Comparison of ENCODE assay signal across 26 cellular contexts in the genomic region with DNA sequence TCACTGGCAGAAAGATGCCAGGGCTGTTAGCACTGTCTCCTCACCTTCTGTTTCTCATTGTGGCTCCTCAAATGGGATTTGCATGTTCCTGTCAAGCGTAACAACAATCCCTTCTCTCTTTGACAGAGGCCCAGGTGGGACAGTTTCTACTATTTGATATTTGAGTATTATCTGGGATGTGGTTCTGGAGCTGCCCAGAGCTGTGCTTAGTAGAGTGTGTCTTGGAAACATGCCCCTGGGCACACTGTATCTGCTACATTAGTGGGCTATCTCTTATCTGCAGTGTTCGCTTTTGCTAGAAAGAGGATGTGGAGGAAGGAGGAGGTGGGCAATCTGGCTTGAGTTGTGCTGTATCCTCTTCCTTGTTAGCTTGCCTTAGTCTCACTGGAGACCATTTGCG. TPM values are rescaled to one million over a fixed set of nuclear protein-coding genes. Genes with fewer than 3 reads are reported as not detected.
DNase-seq lines count a peak whose midpoint lies in the region; ATAC-seq and TF ChIP-seq lines count a peak whose summit lies in the region.
"Had no signal": no experiment of that assay in that cellular context is flagged by ENCODE, and none has a peak within 500 bp of the region (broad histone marks: within the 10 kb centered on the region; RNA-seq: fewer than 3 reads in every experiment).

No MANE protein-coding gene starts in this region.

- no peak for ATAC-seq in gastrocnemius medialis
- ATAC-seq: activated naive CD4-positive, alpha-beta T cell treated with anti-CD3 and anti-CD28 coated beads, Interleukin-2, amount 50 U/mL, for 72 hours; naive thymus-derived CD8-positive, alpha-beta T cell had no signal

- no peaks in the 10 kb centered on the region for H3K27me3 Mint-ChIP-seq in MCF 10A (ENCODE audit: insufficient read depth, unreplicated experiment)
- H3K27me3 Mint-ChIP-seq: naive thymus-derived CD8-positive, alpha-beta T cell; stimulated activated naive CD8-positive, alpha-beta T cell treated with anti-CD3 and anti-CD28 coated beads, Interleukin-15, Interleukin-2, amounts not matched to agents 100 ng/mL and 50 ng/mL, for 24 hours had no signal

- H3K36me3 ChIP-seq in OCI-LY1 (ENCODE audit: insufficient read depth, low read length) (peaks cover 73% of the 10 kb centered on the region), gastrocnemius medialis (peaks cover 0 to 47% of the 10 kb centered on the region in 2 donors)

- no peaks in the 10 kb centered on the region for H3F3A ChIP-seq in OCI-LY1 (ENCODE audit: insufficient read depth, low read length)

- peak; percentile 82 for DNase-seq in CMK (ENCODE audit: low read depth)
- DNase-seq in gastrocnemius medialis = no peak
- no peak for DNase-seq in dermis blood vessel endothelial cell
- no peak for DNase-seq in MCF 10A (ENCODE audit: unreplicated experiment)
- no peak for DNase-seq in NCI-H1930 (lab: John Stamatoyannopoulos, UW)
- DNase-seq: activated CD4-positive, alpha-beta T cell treated with anti-CD3 and anti-CD28 coated beads, Interleukin-2, amount 50 U/mL, for 1 hour; activated CD8-positive, alpha-beta memory T cell treated with anti-CD3 and anti-CD28 coated beads, Interleukin-2, amount 50 U/mL, for 4 hours; C1 segment of cervical spinal cord; DMS79 treated with DMSO at 0.1 percent for 48 hours; dorsolateral prefrontal cortex; GM23248; KG1; midbrain; naive thymus-derived CD8-positive, alpha-beta T cell; NCI-H1417; NCI-H2081 treated with DMSO at 0.1 percent for 48 hours; NCI-H345; NCI-H82; OCI-M1; thyroid gland had no signal

- no TSS peak for BruUV-seq in MCF 10A (replicated peaks; lab: Mats Ljungman, UMichigan)

- H3K27ac ChIP-seq in OCI-LY1 (ENCODE audit: low read depth, low read length, poor library complexity, severe bottlenecking) (peak overlapping the region; percentile 58), angular gyrus (ENCODE audit: low read depth, low read length) (peak overlapping the region; percentile 75), gastrocnemius medialis (peak overlapping the region; percentile 87 to 95 (median 92))
- H3K27ac ChIP-seq: GM23248 had no signal

- H3K4me3 ChIP-seq in OCI-LY1 (ENCODE audit: low read depth, low read length, poor library complexity, severe bottlenecking) (no peak overlapping the region), gastrocnemius medialis (no peak overlapping the region)
- H3K4me3 ChIP-seq: dorsolateral prefrontal cortex, GM23248, thyroid gland had no signal

- no peaks in the 10 kb centered on the region for H3K79me2 ChIP-seq in OCI-LY1 (ENCODE audit: insufficient read depth, low read length)

- H3K4me1 ChIP-seq in OCI-LY1 (ENCODE audit: insufficient read depth, low read length, severe bottlenecking) (peaks cover 33% of the 10 kb centered on the region), gastrocnemius medialis (peaks cover 16 to 37% of the 10 kb centered on the region in 2 donors)

- peak overlapping the region; percentile 35; the same call in 1 of the 2 replicates for H3K4me2 ChIP-seq in OCI-LY1 (ENCODE audit: low read length)

- H3K9ac ChIP-seq in OCI-LY1 (ENCODE audit: low read length) = peak overlapping the region; percentile 15; the same call in 1 of the 2 replicates
- H3K9ac ChIP-seq: GM23248 had no signal

- H3K4me1 Mint-ChIP-seq in MCF 10A (ENCODE audit: insufficient read depth, unreplicated experiment) = peaks cover 16% of the 10 kb centered on the region

- intact Hi-C loops in gastrocnemius medialis (cut with DNase I; ENCODE audit: low total_unique reads) = no loop called here
- intact Hi-C loops in MCF 10A (cut with micrococcal nuclease) = no loop called here

- no peaks in the 10 kb centered on the region for H3K9me3 Mint-ChIP-seq in MCF 10A (ENCODE audit: unreplicated experiment)
- H3K9me3 Mint-ChIP-seq: activated naive CD4-positive, alpha-beta T cell treated with anti-CD3 and anti-CD28 coated beads, Interleukin-2, amount 50 U/mL, for 72 hours; activated T-helper 1 cell treated with anti-CD3 and anti-CD28 coated beads, Interleukin-12 subunit alpha, Interleukin-12 subunit beta, Interleukin-2, Interleukin-4 antibody, amounts not matched to agents 30 ng/mL and 10 ng/mL and 1 ng/mL, durations not matched to agents 14 hours and 24 hours and 36 hours; naive thymus-derived CD8-positive, alpha-beta T cell; stimulated activated naive CD8-positive, alpha-beta T cell treated with anti-CD3 and anti-CD28 coated beads, Interleukin-15, Interleukin-2, amounts not matched to agents 100 ng/mL and 50 ng/mL, for 24 hours; T-helper 2 cell treated with Interferon-gamma antibody and Interleukin-4, amounts not matched to agents 5 μg/mL and 100 μg/mL, for 36 hours had no signal

- POLR2A ChIA-PET in MCF 10A (lab: Yijun Ruan, JAX) = no interaction called here

- CTCF ChIA-PET in MCF 10A (lab: Yijun Ruan, JAX) = interaction anchor here (0.6 to 1.0 kb wide), 4 partner anchors 9 to 142 kb away, joined by 3 to 5 read pairs (median 4); no protein-coding TSS in a partner anchor

- no peak for TF ChIP-seq POLR2A in gastrocnemius medialis (IDR thresholded peaks at IDR 0.05)

- H4K20me1 ChIP-seq in OCI-LY1 (ENCODE audit: insufficient read depth, low read length) = no peaks in the 10 kb centered on the region

- H3K27me3 ChIP-seq in OCI-LY1 (ENCODE audit: insufficient read depth, low read length) = no peaks in the 10 kb centered on the region
- H3K27me3 ChIP-seq in gastrocnemius medialis = no peaks in the 10 kb centered on the region
- H3K27me3 ChIP-seq: dorsolateral prefrontal cortex, thyroid gland had no signal

- peaks cover 63% of the 10 kb centered on the region for H3K36me3 Mint-ChIP-seq in MCF 10A (ENCODE audit: insufficient read depth, unreplicated experiment)

- H3K4me3 Mint-ChIP-seq in MCF 10A (ENCODE audit: unreplicated experiment) = no peak overlapping the region
- H3K4me3 Mint-ChIP-seq: activated T-helper 1 cell treated with anti-CD3 and anti-CD28 coated beads, Interleukin-12 subunit alpha, Interleukin-12 subunit beta, Interleukin-2, Interleukin-4 antibody, amounts not matched to agents 30 ng/mL and 10 ng/mL and 1 ng/mL, durations not matched to agents 14 hours and 24 hours and 36 hours; naive thymus-derived CD8-positive, alpha-beta T cell; stimulated activated naive CD8-positive, alpha-beta T cell treated with anti-CD3 and anti-CD28 coated beads, Interleukin-15, Interleukin-2, amounts not matched to agents 100 ng/mL and 50 ng/mL, for 24 hours; T-helper 2 cell treated with Interferon-gamma antibody and Interleukin-4, amounts not matched to agents 5 μg/mL and 100 μg/mL, for 36 hours had no signal

- no peak overlapping the region for H2AFZ ChIP-seq in OCI-LY1 (ENCODE audit: low read length)
- H2AFZ ChIP-seq: GM23248 had no signal

- H3K9me3 ChIP-seq in OCI-LY1 (ENCODE audit: low read length) = no peaks in the 10 kb centered on the region
- H3K9me3 ChIP-seq in gastrocnemius medialis = no peaks in the 10 kb centered on the region
- H3K9me3 ChIP-seq: thyroid gland had no signal

- no peak for TF ChIP-seq CTCF in OCI-LY1 (IDR thresholded peaks at IDR 0.05; ENCODE audit: low read length)
- no peak for TF ChIP-seq CTCF in gastrocnemius medialis (IDR thresholded peaks at IDR 0.05 in 4 of 5, conservative IDR thresholded peaks at IDR 0.05 in 1 of 5)
- no peak for TF ChIP-seq CTCF in MCF 10A (IDR thresholded peaks at IDR 0.05; ENCODE audit: unreplicated experiment)

- no peaks in the 10 kb centered on the region for H3K9me2 ChIP-seq in OCI-LY1 (ENCODE audit: low read depth, low read length)

- H3K27ac Mint-ChIP-seq in MCF 10A (ENCODE audit: low read depth, unreplicated experiment) = no peak overlapping the region
- H3K27ac Mint-ChIP-seq: activated T-helper 1 cell treated with anti-CD3 and anti-CD28 coated beads, Interleukin-12 subunit alpha, Interleukin-12 subunit beta, Interleukin-2, Interleukin-4 antibody, amounts not matched to agents 30 ng/mL and 10 ng/mL and 1 ng/mL, durations not matched to agents 14 hours and 24 hours and 36 hours; naive thymus-derived CD8-positive, alpha-beta T cell; stimulated activated naive CD8-positive, alpha-beta T cell treated with anti-CD3 and anti-CD28 coated beads, Interleukin-15, Interleukin-2, amounts not matched to agents 100 ng/mL and 50 ng/mL, for 24 hours; T-helper 2 cell treated with Interferon-gamma antibody and Interleukin-4, amounts not matched to agents 5 μg/mL and 100 μg/mL, for 36 hours had no signal

- in situ Hi-C loops in gastrocnemius medialis (cut with MboI; ENCODE audit: low sequenced_read_pairs in 4 of 4) = no loop called here

RNA-seq across cellular contexts. Expression of gene ACADS, which starts 3.8 kb away (rescaled TPM):
- total RNA-seq in gastrocnemius medialis = 100 to 1,000 TPM; 166 to 224 (median 200) TPM
- 24.7 and 31.0 TPM in 2 replicates for total RNA-seq in dermis blood vessel endothelial cell
- 1.9 and 2.1 TPM in 2 replicates for total RNA-seq in MCF 10A (2022)

RNA-seq across cellular contexts. Expression of gene UNC119B, which starts 11.6 kb away (rescaled TPM):
- total RNA-seq in gastrocnemius medialis (1 to 10 TPM; 4.7 to 8.7 (median 7.8) TPM), dermis blood vessel endothelial cell (22.1 and 35.1 TPM in 2 replicates), MCF 10A (2022) (31.0 and 34.7 TPM in 2 replicates)

RNA-seq across cellular contexts. Expression of gene MLEC, which starts 34.9 kb away (rescaled TPM):
- total RNA-seq in gastrocnemius medialis = 10 to 100 TPM; 46.5 to 89.4 (median 60.1) TPM
- 46.5 and 75.1 TPM in 2 replicates for total RNA-seq in dermis blood vessel endothelial cell
- 107 and 144 TPM in 2 replicates for total RNA-seq in MCF 10A (2022)
